Comparison of ENCODE assay signal across 8 cellular contexts in the genomic region with DNA sequence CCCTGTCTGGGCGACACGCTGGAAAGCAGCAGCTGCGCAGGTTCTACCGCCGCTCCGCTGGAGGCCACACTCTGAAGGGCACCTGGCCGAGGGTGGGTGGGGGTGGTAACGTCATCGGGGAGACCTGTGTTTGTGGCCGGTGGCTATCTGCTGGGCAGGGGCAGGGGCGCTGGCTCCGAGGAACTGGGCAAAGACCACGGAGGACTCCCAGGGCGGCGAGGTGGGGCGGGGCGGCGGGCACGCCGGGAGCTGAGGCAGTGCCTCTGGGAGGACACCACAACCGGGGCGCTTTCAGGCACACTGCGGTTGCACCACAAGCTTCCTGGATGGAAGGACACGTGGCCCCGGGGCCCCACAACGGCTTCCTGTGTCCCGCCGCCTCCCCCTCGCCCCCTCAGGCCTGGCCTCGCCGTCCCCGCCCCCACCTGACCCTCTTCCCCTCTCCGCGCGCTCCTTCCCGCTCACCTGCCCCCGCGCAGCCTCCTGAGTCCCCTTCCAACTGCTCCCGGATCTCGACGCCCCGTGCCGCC. TPM values are rescaled to one million over a fixed set of nuclear protein-coding genes. Genes with fewer than 3 reads are reported as not detected.
A peak's percentile ranks its signal among the peaks of the same experiment; 100 is the strongest.
DNase-seq lines count a peak whose midpoint lies in the region; ATAC-seq and TF ChIP-seq lines count a peak whose summit lies in the region.

No MANE protein-coding gene starts in this region.

- no peaks in the 10 kb centered on the region for H3K36me3 Mint-ChIP-seq in endothelial cell (ENCODE audit: low read depth, unreplicated experiment)

- DNase-seq in AML-193 (lab: John Stamatoyannopoulos, UW) (peak; percentile 88 to 91), RWPE1 (ENCODE audit: low spot score) (peak; percentile 85), activated gamma-delta T cell (lab: John Stamatoyannopoulos, UW) (peak; percentile 77), left cardiac atrium (peak; percentile 85), endothelial cell (ENCODE audit: low spot score) (no peak)

- no peak overlapping the region for H3K27ac Mint-ChIP-seq in endothelial cell (ENCODE audit: unreplicated experiment)

- H3K36me3 ChIP-seq in skeletal muscle tissue (ENCODE audit: control insufficient read depth in 3 of 3, insufficient read depth in 3 of 3, low read length in 3 of 3) = no peaks in the 10 kb centered on the region

- peaks cover 35% of the 10 kb centered on the region for H3K4me1 Mint-ChIP-seq in endothelial cell (ENCODE audit: unreplicated experiment)

- peak; percentile 44 for ATAC-seq in GM19025 (IDR thresholded peaks at IDR 0.05; ENCODE audit: low read depth, unreplicated experiment)
- ATAC-seq in HG03175 (IDR thresholded peaks at IDR 0.05; ENCODE audit: unreplicated experiment) = peak; percentile 58
- ATAC-seq in left cardiac atrium = peak; percentile 67 to 77

- H3K9me3 Mint-ChIP-seq in endothelial cell (ENCODE audit: unreplicated experiment) = no peaks in the 10 kb centered on the region

- H3K4me3 Mint-ChIP-seq in endothelial cell (ENCODE audit: unreplicated experiment) = no peak overlapping the region

- CTCF ChIA-PET in RWPE1 (lab: Yijun Ruan, JAX) = no interaction called here

- peak overlapping the region; percentile 57 to 70 (median 66) for H3K4me3 ChIP-seq in skeletal muscle tissue (ENCODE audit: low read length in 3 of 3)

- H3K27me3 Mint-ChIP-seq in endothelial cell (ENCODE audit: unreplicated experiment) = peaks cover 17% of the 10 kb centered on the region

- peaks cover 3 to 16% (median 4%) of the 10 kb centered on the region in 3 donors for H3K4me1 ChIP-seq in skeletal muscle tissue (ENCODE audit: control insufficient read depth in 3 of 3, insufficient read depth in 3 of 3, low read length in 3 of 3)

- no peaks in the 10 kb centered on the region for H3K9me3 ChIP-seq in skeletal muscle tissue (ENCODE audit: control insufficient read depth in 3 of 3, low read length in 3 of 3)

- POLR2A ChIA-PET in RWPE1 (lab: Yijun Ruan, JAX; ENCODE audit: low non-redundant PET) = interaction anchor here (0.6 kb wide), 1 partner anchor 30 kb away, joined by 3 read pairs; no protein-coding TSS in a partner anchor

- H3K9ac ChIP-seq in skeletal muscle tissue (ENCODE audit: low read depth in 1 of 3, low read length in 3 of 3) = no peak overlapping the region

- TF ChIP-seq CTCF in RWPE1 (conservative IDR thresholded peaks at IDR 0.05; ENCODE audit: low read depth) (no peak), endothelial cell (IDR thresholded peaks at IDR 0.05; ENCODE audit: unreplicated experiment) (no peak)

- intact Hi-C loops in left cardiac atrium (cut with DNase I) = no loop called here

- H3K27ac ChIP-seq in RWPE1 (peak overlapping the region; percentile 64), skeletal muscle tissue (ENCODE audit: low read depth, low read length) (peak overlapping the region; percentile 51)

- H3K27me3 ChIP-seq in skeletal muscle tissue (ENCODE audit: control insufficient read depth in 3 of 3, insufficient read depth in 3 of 3, low read length in 3 of 3) = peaks cover 15 to 28% (median 17%) of the 10 kb centered on the region in 3 donors

RNA-seq across cellular contexts. Expression of gene DENND2D, which starts 3.3 kb away (rescaled TPM):
- 10 to 100 TPM in 1 of 2 donors, 1 to 10 TPM in 1; 8.6 to 10.6 TPM for total RNA-seq in left cardiac atrium
- total RNA-seq in skeletal muscle tissue = 3.7 TPM
- 3.6 TPM for total RNA-seq in endothelial cell (ENCODE audit: unreplicated experiment)

RNA-seq across cellular contexts. Expression of gene CHI3L2, which starts 23.8 kb away (rescaled TPM):
- total RNA-seq in left cardiac atrium (10 to 100 TPM; 11.7 to 36.8 TPM), skeletal muscle tissue (1.0 TPM), endothelial cell (ENCODE audit: unreplicated experiment) (1.3 TPM)
